ENCODE assay signal across 8 cellular contexts in the genomic region with DNA sequence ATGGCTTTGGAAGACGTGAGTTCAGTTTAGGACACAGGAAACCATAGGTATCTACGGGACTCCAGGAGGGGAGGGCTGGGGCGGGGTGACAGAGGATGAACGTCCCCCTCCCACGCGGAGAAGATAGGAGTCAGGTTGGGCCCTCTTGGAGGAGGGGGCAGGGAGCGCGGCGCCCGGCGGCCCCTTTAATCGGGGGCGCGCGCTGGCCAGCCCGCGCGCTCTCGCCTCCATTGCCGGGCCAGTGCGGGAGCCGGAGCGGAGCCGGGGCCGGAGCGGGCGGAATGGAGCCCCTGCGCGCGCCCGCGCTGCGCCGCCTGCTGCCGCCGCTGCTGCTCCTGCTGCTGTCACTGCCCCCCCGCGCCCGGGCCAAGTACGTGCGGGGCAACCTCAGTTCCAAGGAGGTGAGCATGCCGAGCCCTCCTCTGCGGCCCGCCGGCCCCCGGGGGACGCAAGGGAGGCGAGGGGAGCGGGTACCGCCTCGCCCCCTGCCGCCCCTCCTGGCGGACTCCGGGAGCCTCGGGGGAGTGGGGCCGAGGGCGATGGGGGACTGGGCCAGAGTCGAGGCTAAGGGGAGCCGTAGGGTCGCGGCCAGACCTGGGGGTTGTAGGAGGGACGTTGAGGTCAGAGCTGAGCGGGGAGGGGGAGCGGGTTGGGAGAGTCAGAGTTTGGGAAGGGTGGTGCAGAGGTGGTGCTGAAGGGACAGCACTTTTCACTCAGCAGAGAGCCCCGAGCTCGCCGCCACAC. TPM values are rescaled to one million over a fixed set of nuclear protein-coding genes. Genes with fewer than 3 reads are reported as not detected.
DNase-seq lines count a peak whose midpoint lies in the region; ATAC-seq, FAIRE-seq and TF ChIP-seq lines count a peak whose summit lies in the region.

A gene (plus strand): TSS at position 214 of the 744 bp plus-strand sequence. CDS start 68 bp downstream, at position 282.

- no peak for DNase-seq in BJ (ENCODE audit: low read depth)
- peak; percentile 84 for DNase-seq in GM23338 (ENCODE audit: low spot score)
- peak; percentile 77 for DNase-seq in NCI-H748 (lab: John Stamatoyannopoulos, UW; ENCODE audit: unreplicated experiment)
- peak; percentile 68 for DNase-seq in activated naive CD8-positive, alpha-beta T cell treated with anti-CD3 and anti-CD28 coated beads for 36 hours
- peak in 41 of 42 donors; percentile 23 to 88 (median 70) for DNase-seq in head of caudate nucleus
- no peak for DNase-seq in omental fat pad (ENCODE audit: low spot score)
- no peak for DNase-seq in GM19239 (ENCODE audit: insufficient read length, low spot score)

- peak within 1 kb of the TSS; percentile 94 for H3K4me2 ChIP-seq in GM23338

- peak within 1 kb of the TSS; percentile 81 for H3K4me3 Mint-ChIP-seq in GM23338
- H3K4me3 Mint-ChIP-seq in activated naive CD8-positive, alpha-beta T cell treated with anti-CD3 and anti-CD28 coated beads for 36 hours, result peak within 1 kb of the TSS; percentile 70

- POLR2A ChIA-PET in BJ (lab: Charles Lee), result no interaction called here

- intact Hi-C loops in head of caudate nucleus (cut with DNase I), result no loop called here

- H3K4me1 ChIP-seq in GM23338 (ENCODE audit: insufficient read depth), result peaks cover 5% of the 10 kb centered on the region; the same call in 1 of the 2 replicates

- H3K27me3 ChIP-seq in BJ (ENCODE audit: control insufficient read depth, insufficient read depth, low read length) (peaks cover 7% of the 10 kb centered on the region), GM23338 (ENCODE audit: insufficient read depth) (peaks cover 23% of the 10 kb centered on the region)

- no peaks in the 10 kb centered on the region for H3K36me3 ChIP-seq in BJ (ENCODE audit: control insufficient read depth, insufficient read depth, low read length)
- H3K36me3 ChIP-seq in GM23338 (ENCODE audit: insufficient read depth), result no peaks in the 10 kb centered on the region

- H3K9me2 ChIP-seq in GM23338 (ENCODE audit: insufficient read depth), result no peaks in the 10 kb centered on the region

- FAIRE-seq in GM19239 (lab: Jason Lieb, UNC), result no peak

- peaks cover 15% of the 10 kb centered on the region for H3K4me1 Mint-ChIP-seq in GM23338
- peaks cover 16% of the 10 kb centered on the region for H3K4me1 Mint-ChIP-seq in activated naive CD8-positive, alpha-beta T cell treated with anti-CD3 and anti-CD28 coated beads for 36 hours

- peak within 1 kb of the TSS; percentile 99 for H2AFZ ChIP-seq in GM23338

- H3K79me2 ChIP-seq in GM23338 (replicated peaks; ENCODE audit: insufficient read depth), result no peaks in the 10 kb centered on the region

- no peaks in the 10 kb centered on the region for H3K36me3 Mint-ChIP-seq in GM23338 (ENCODE audit: low read depth)
- no peaks in the 10 kb centered on the region for H3K36me3 Mint-ChIP-seq in activated naive CD8-positive, alpha-beta T cell treated with anti-CD3 and anti-CD28 coated beads for 36 hours

- no peaks in the 10 kb centered on the region for H3K9me3 Mint-ChIP-seq in GM23338
- no peaks in the 10 kb centered on the region for H3K9me3 Mint-ChIP-seq in activated naive CD8-positive, alpha-beta T cell treated with anti-CD3 and anti-CD28 coated beads for 36 hours

- CTCF ChIA-PET in BJ (lab: Yijun Ruan, JAX), result interaction anchor here (0.5 to 1.5 kb wide), 6 partner anchors 8 to 211 kb away, joined by 3 to 5 read pairs (median 3); no protein-coding TSS in a partner anchor

- ATAC-seq in GM23338 (peak; percentile 83), omental fat pad (ENCODE audit: low FRiP score) (peak; percentile 63), GM19467 (IDR thresholded peaks at IDR 0.05; ENCODE audit: unreplicated experiment) (no peak)

- H3K27ac ChIP-seq in GM23338 (ENCODE audit: low read depth), result no peak within 1 kb of the TSS

- H3K27me3 Mint-ChIP-seq in GM23338 (ENCODE audit: insufficient read depth, low read depth, poor library complexity), result peaks cover 35% of the 10 kb centered on the region
- H3K27me3 Mint-ChIP-seq in activated naive CD8-positive, alpha-beta T cell treated with anti-CD3 and anti-CD28 coated beads for 36 hours, result peaks cover 46% of the 10 kb centered on the region

- H3K4me3 ChIP-seq in BJ (ENCODE audit: low read depth, low read length) (peak within 1 kb of the TSS; percentile 34), GM23338 (peak within 1 kb of the TSS; percentile 97)

- H3F3A ChIP-seq in GM23338 (replicated peaks; ENCODE audit: low read depth), result 0 out of 2 replicates have a peak, but pooled peaks cover 15% of the 10 kb centered on the region

- TF ChIP-seq CTCF in BJ (IDR thresholded peaks at IDR 0.05; ENCODE audit: insufficient read depth, low read depth, low read length) (no peak; the same call in 1 of the 2 replicates), GM23338 (conservative IDR thresholded peaks at IDR 0.05; ENCODE audit: low read depth in 2 of 2) (peak in 1 of 2 experiments; percentile 20; a peak in 2 of 4 replicates), omental fat pad (IDR thresholded peaks at IDR 0.05) (no peak)

- H3K27ac Mint-ChIP-seq in GM23338, result no peak within 1 kb of the TSS
- no peak within 1 kb of the TSS for H3K27ac Mint-ChIP-seq in activated naive CD8-positive, alpha-beta T cell treated with anti-CD3 and anti-CD28 coated beads for 36 hours

- H4K20me1 ChIP-seq in GM23338 (replicated peaks; ENCODE audit: insufficient read depth), result no peaks in the 10 kb centered on the region

TF ChIP-seq in GM23338, 12 proteins besides CTCF, POLR2A, EP300 and RAD21:
- TF ChIP-seq, protein P1, sequence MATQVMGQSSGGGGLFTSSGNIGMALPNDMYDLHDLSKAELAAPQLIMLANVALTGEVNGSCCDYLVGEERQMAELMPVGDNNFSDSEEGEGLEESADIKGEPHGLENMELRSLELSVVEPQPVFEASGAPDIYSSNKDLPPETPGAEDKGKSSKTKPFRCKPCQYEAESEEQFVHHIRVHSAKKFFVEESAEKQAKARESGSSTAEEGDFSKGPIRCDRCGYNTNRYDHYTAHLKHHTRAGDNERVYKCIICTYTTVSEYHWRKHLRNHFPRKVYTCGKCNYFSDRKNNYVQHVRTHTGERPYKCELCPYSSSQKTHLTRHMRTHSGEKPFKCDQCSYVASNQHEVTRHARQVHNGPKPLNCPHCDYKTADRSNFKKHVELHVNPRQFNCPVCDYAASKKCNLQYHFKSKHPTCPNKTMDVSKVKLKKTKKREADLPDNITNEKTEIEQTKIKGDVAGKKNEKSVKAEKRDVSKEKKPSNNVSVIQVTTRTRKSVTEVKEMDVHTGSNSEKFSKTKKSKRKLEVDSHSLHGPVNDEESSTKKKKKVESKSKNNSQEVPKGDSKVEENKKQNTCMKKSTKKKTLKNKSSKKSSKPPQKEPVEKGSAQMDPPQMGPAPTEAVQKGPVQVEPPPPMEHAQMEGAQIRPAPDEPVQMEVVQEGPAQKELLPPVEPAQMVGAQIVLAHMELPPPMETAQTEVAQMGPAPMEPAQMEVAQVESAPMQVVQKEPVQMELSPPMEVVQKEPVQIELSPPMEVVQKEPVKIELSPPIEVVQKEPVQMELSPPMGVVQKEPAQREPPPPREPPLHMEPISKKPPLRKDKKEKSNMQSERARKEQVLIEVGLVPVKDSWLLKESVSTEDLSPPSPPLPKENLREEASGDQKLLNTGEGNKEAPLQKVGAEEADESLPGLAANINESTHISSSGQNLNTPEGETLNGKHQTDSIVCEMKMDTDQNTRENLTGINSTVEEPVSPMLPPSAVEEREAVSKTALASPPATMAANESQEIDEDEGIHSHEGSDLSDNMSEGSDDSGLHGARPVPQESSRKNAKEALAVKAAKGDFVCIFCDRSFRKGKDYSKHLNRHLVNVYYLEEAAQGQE (IDR thresholded peaks at IDR 0.05; ENCODE audit: unreplicated experiment), result peak; percentile 78
- TF ChIP-seq STAT1 (IDR thresholded peaks at IDR 0.05; ENCODE audit: unreplicated experiment) (no peak), CREB1 (CRISPR knock-in tag; IDR thresholded peaks at IDR 0.05; ENCODE audit: low read depth) (no peak), ZNF114 (CRISPR knock-in tag; IDR thresholded peaks at IDR 0.05) (0 out of 2 replicates have a peak, but pooled peaks have one; percentile 46), JUNB (IDR thresholded peaks at IDR 0.05; ENCODE audit: unreplicated experiment) (no peak), NANOG (IDR thresholded peaks at IDR 0.05; ENCODE audit: borderline replicate concordance) (no peak)

RNA-seq across cellular contexts. Expression of the gene that starts here (rescaled TPM):
- polyA plus RNA-seq in BJ (2011; rRNA removed) (0.07 TPM in 1 of 2 replicates, not detected in the other), GM23338 (2016; fragmentation: Nextera tagmentation; extraction: Ambion mirVana) (1.9 and 2.3 TPM in 2 replicates)
- polyA minus RNA-seq in BJ (2011; rRNA and poly(A)+ RNA removed), result 0.81 and 0.98 TPM in 2 replicates
- total RNA-seq in GM23338 (2014; rRNA removed; shearing (Covaris generic)), result 1.3 and 5.4 TPM in 2 replicates
- total RNA-seq in activated naive CD8-positive, alpha-beta T cell treated with anti-CD3 and anti-CD28 coated beads for 36 hours, result 1 to 10 TPM; 1.1 to 3.2 TPM
- 1 to 10 TPM in 1 of 4 donors, under 1 TPM in 1, not detected in 2; 0.24 to 1.9 TPM for total RNA-seq in omental fat pad

Comparison
In these comparisons a context has a peak if more than half of its experiments do, and no peak if none do; other contexts are left out.
1. DNase-seq: peak in GM23338 (single experiment), NCI-H748 (single experiment), activated naive CD8-positive, alpha-beta T cell treated with anti-CD3 and anti-CD28 coated beads for 36 hours (single experiment) and head of caudate nucleus (41 of 42); none in BJ (single experiment), omental fat pad (single experiment) and GM19239 (single experiment).